35 cellular contexts compared by ENCODE assay signal in genomic region chr3:63034106-63034505, GRCh38.
"Had no signal": no experiment of that assay in that cellular context is flagged by ENCODE, and none has a peak within 500 bp of the region (broad histone marks: within the 10 kb centered on the region; RNA-seq: fewer than 3 reads in every experiment).

No MANE protein-coding gene starts in this region.

- H3K4me1 Mint-ChIP-seq: activated B cell treated with CpG ODN at 0.5 μM for 24 hours; activated CD4-positive, alpha-beta T cell treated with anti-CD3 and anti-CD28 coated beads, Interleukin-2, amount 10 ng/mL, durations not matched to agents 24 days and 14 days; activated naive CD8-positive, alpha-beta T cell treated with anti-CD3 and anti-CD28 coated beads for 36 hours; activated T-helper 17 cell treated with anti-CD3 and anti-CD28 coated beads, Interleukin-2, amount 50 U/mL, for 72 hours; brain; central memory CD8-positive, alpha-beta T cell had no signal

- H3K27me3 Mint-ChIP-seq: activated B cell treated with CpG ODN at 0.5 μM for 24 hours; activated CD4-positive, alpha-beta memory T cell treated with anti-CD3 and anti-CD28 coated beads for 36 hours; activated CD4-positive, alpha-beta T cell treated with anti-CD3 and anti-CD28 coated beads, Interleukin-2, amount 10 ng/mL, durations not matched to agents 24 days and 14 days; activated CD8-positive, alpha-beta T cell treated with anti-CD3 and anti-CD28 coated beads for 36 hours; activated naive CD8-positive, alpha-beta T cell treated with anti-CD3 and anti-CD28 coated beads for 36 hours; activated T-helper 17 cell treated with anti-CD3 and anti-CD28 coated beads, Interleukin-2, amount 50 U/mL, for 72 hours; brain; central memory CD8-positive, alpha-beta T cell had no signal

- ATAC-seq: activated CD8-positive, alpha-beta T cell treated with anti-CD3 and anti-CD28 coated beads for 36 hours; activated naive CD4-positive, alpha-beta T cell treated with anti-CD3 and anti-CD28 coated beads, Interleukin-2, amount 50 U/mL, for 72 hours; activated T-cell treated with anti-CD3 and anti-CD28 coated beads, Interleukin-2, amount 50 U/mL, for 4 hours; activated T-cell treated with anti-CD3 and anti-CD28 coated beads, Interleukin-2, amount 50 U/mL, for 72 hours; activated T-helper 17 cell treated with anti-CD3 and anti-CD28 coated beads, Interleukin-2, amount 50 U/mL, for 72 hours had no signal

- H3K27ac Mint-ChIP-seq: activated B cell treated with CpG ODN at 0.5 μM for 24 hours; activated CD4-positive, alpha-beta memory T cell treated with anti-CD3 and anti-CD28 coated beads for 36 hours; activated CD4-positive, alpha-beta T cell treated with anti-CD3 and anti-CD28 coated beads, Interleukin-2, amount 10 ng/mL, durations not matched to agents 24 days and 14 days; activated CD8-positive, alpha-beta T cell treated with anti-CD3 and anti-CD28 coated beads for 36 hours; activated naive CD4-positive, alpha-beta T cell treated with anti-CD3 and anti-CD28 coated beads for 36 hours; activated naive CD4-positive, alpha-beta T cell treated with anti-CD3 and anti-CD28 coated beads, Interleukin-2, amount 50 U/mL, for 72 hours; activated naive CD8-positive, alpha-beta T cell treated with anti-CD3 and anti-CD28 coated beads for 36 hours; activated T-cell treated with anti-CD3 and anti-CD28 coated beads, Interleukin-2, amount 50 U/mL, for 72 hours; activated T-helper 1 cell treated with anti-CD3 and anti-CD28 coated beads, Interleukin-12 subunit alpha, Interleukin-12 subunit beta, Interleukin-2, Interleukin-4 antibody, amounts not matched to agents 30 ng/mL and 10 ng/mL and 1 ng/mL, durations not matched to agents 14 hours and 24 hours and 36 hours; activated T-helper 17 cell treated with anti-CD3 and anti-CD28 coated beads, Interleukin-2, amount 50 U/mL, for 72 hours; brain; T-helper 1 cell treated with Interleukin-12 subunit alpha and Interleukin-12 subunit beta and Interleukin-4 antibody, amounts not matched to agents 30 μg/mL and 1 μg/mL, for 36 hours; T-helper 2 cell treated with Interferon-gamma antibody and Interleukin-4, amounts not matched to agents 5 μg/mL and 100 μg/mL, for 36 hours had no signal

- H3K27me3 ChIP-seq: adrenal gland, breast epithelium had no signal

- H3K4me3 Mint-ChIP-seq: activated B cell treated with CpG ODN at 0.5 μM for 24 hours; activated CD4-positive, alpha-beta memory T cell treated with anti-CD3 and anti-CD28 coated beads for 36 hours; activated CD4-positive, alpha-beta T cell treated with anti-CD3 and anti-CD28 coated beads, Interleukin-2, amount 10 ng/mL, durations not matched to agents 24 days and 14 days; activated CD8-positive, alpha-beta T cell treated with anti-CD3 and anti-CD28 coated beads for 36 hours; activated naive CD4-positive, alpha-beta T cell treated with anti-CD3 and anti-CD28 coated beads for 36 hours; activated naive CD8-positive, alpha-beta T cell treated with anti-CD3 and anti-CD28 coated beads for 36 hours; activated T-cell treated with anti-CD3 and anti-CD28 coated beads, Interleukin-2, amount 50 U/mL, for 4 hours; activated T-cell treated with anti-CD3 and anti-CD28 coated beads, Interleukin-2, amount 50 U/mL, for 72 hours; activated T-helper 1 cell treated with anti-CD3 and anti-CD28 coated beads, Interleukin-12 subunit alpha, Interleukin-12 subunit beta, Interleukin-2, Interleukin-4 antibody, amounts not matched to agents 30 ng/mL and 10 ng/mL and 1 ng/mL, durations not matched to agents 14 hours and 24 hours and 36 hours; activated T-helper 17 cell treated with anti-CD3 and anti-CD28 coated beads, Interleukin-2, amount 50 U/mL, for 72 hours; brain; central memory CD8-positive, alpha-beta T cell; T-helper 1 cell treated with Interleukin-12 subunit alpha and Interleukin-12 subunit beta and Interleukin-4 antibody, amounts not matched to agents 30 μg/mL and 1 μg/mL, for 36 hours; T-helper 2 cell treated with Interferon-gamma antibody and Interleukin-4, amounts not matched to agents 5 μg/mL and 100 μg/mL, for 36 hours had no signal

- H3K9me3 Mint-ChIP-seq: activated CD4-positive, alpha-beta T cell treated with anti-CD3 and anti-CD28 coated beads, Interleukin-2, amount 10 ng/mL, durations not matched to agents 24 days and 14 days; activated CD8-positive, alpha-beta T cell treated with anti-CD3 and anti-CD28 coated beads for 36 hours; activated T-helper 1 cell treated with anti-CD3 and anti-CD28 coated beads, Interleukin-12 subunit alpha, Interleukin-12 subunit beta, Interleukin-2, Interleukin-4 antibody, amounts not matched to agents 30 ng/mL and 10 ng/mL and 1 ng/mL, durations not matched to agents 14 hours and 24 hours and 36 hours; T-helper 1 cell treated with Interleukin-12 subunit alpha and Interleukin-12 subunit beta and Interleukin-4 antibody, amounts not matched to agents 30 μg/mL and 1 μg/mL, for 36 hours; T-helper 2 cell treated with Interferon-gamma antibody and Interleukin-4, amounts not matched to agents 5 μg/mL and 100 μg/mL, for 36 hours had no signal

- H3K9me3 ChIP-seq: adrenal gland, breast epithelium had no signal

- H3K36me3 Mint-ChIP-seq: activated CD4-positive, alpha-beta memory T cell treated with anti-CD3 and anti-CD28 coated beads for 36 hours; activated naive CD4-positive, alpha-beta T cell treated with anti-CD3 and anti-CD28 coated beads, Interleukin-2, amount 50 U/mL, for 72 hours; activated naive CD8-positive, alpha-beta T cell treated with anti-CD3 and anti-CD28 coated beads for 36 hours; brain had no signal

- H3K36me3 ChIP-seq: adrenal gland, breast epithelium had no signal

- H3K27ac ChIP-seq: adrenal gland, breast epithelium, VCaP had no signal

- DNase-seq: activated B cell treated with CpG ODN at 0.5 μM for 24 hours; activated CD4-positive, alpha-beta memory T cell treated with anti-CD3 and anti-CD28 coated beads for 36 hours; activated CD4-positive, alpha-beta T cell treated with anti-CD3 and anti-CD28 coated beads for 4 hours; activated CD4-positive, alpha-beta T cell treated with anti-CD3 and anti-CD28 coated beads, Interleukin-2, amount 10 ng/mL, durations not matched to agents 24 days and 14 days; activated CD4-positive, alpha-beta T cell treated with anti-CD3 and anti-CD28 coated beads, Interleukin-2, amount 50 U/mL, for 1 hour; activated CD4-positive, alpha-beta T cell treated with anti-CD3 and anti-CD28 coated beads, Interleukin-2, amount 50 U/mL, for 4 hours; activated CD4-positive, CD25-positive, alpha-beta regulatory T cell treated with anti-CD3 and anti-CD28 coated beads, Interleukin-2, amount 50 U/mL, for 72 hours; activated CD8-positive, alpha-beta memory T cell treated with anti-CD3 and anti-CD28 coated beads, Interleukin-2, amount 50 U/mL, for 4 hours; activated CD8-positive, alpha-beta T cell treated with anti-CD3 and anti-CD28 coated beads for 36 hours; activated effector memory CD4-positive, alpha-beta T cell treated with anti-CD3 and anti-CD28 coated beads, Interleukin-2, amount 50 U/mL, for 16 hours; activated gamma-delta T cell treated with Interleukin-2 at 50 U/mL for 16 hours; activated naive CD4-positive, alpha-beta T cell; activated naive CD4-positive, alpha-beta T cell treated with anti-CD3 and anti-CD28 coated beads for 36 hours; activated naive CD4-positive, alpha-beta T cell treated with anti-CD3 and anti-CD28 coated beads, Interleukin-2, amount 50 U/mL, for 16 hours; activated naive CD8-positive, alpha-beta T cell treated with anti-CD3 and anti-CD28 coated beads for 36 hours; activated T-cell treated with anti-CD3 and anti-CD28 coated beads for 4 hours; activated T-cell treated with anti-CD3 and anti-CD28 coated beads, Interleukin-2, amount 50 U/mL, for 1 hour; activated T-cell treated with anti-CD3 and anti-CD28 coated beads, Interleukin-2, amount 50 U/mL, for 4 hours; activated T-cell treated with anti-CD3 and anti-CD28 coated beads, Interleukin-2, amount 50 U/mL, for 72 hours; adrenal gland; amniotic stem cell; aorta; cerebellar nuclear complex; T-helper 1 cell; T-helper 2 cell; T-helper 9 cell had no signal

- H3K4me3 ChIP-seq: adrenal gland, breast epithelium had no signal

- H3K4me1 ChIP-seq: adrenal gland, breast epithelium had no signal
